In genomic region chr1:161089251-161089924, GRCh38 we compare ENCODE assay signal across 14 cellular contexts. TPM values are rescaled to one million over a fixed set of nuclear protein-coding genes. Genes with fewer than 3 reads are reported as not detected.
A peak's percentile ranks its signal among the peaks of the same experiment; 100 is the strongest.
DNase-seq lines count a peak whose midpoint lies in the region; ATAC-seq, FAIRE-seq and TF ChIP-seq lines count a peak whose summit lies in the region.
"Had no signal": no experiment of that assay in that cellular context is flagged by ENCODE, and none has a peak within 500 bp of the region (broad histone marks: within the 10 kb centered on the region; RNA-seq: fewer than 3 reads in every experiment).

NECTIN4 (minus strand) TSS chr1:161089558; CDS start chr1:161089296, 262 bp downstream.

- TF ChIP-seq POLR2A in GM18505 (IDR thresholded peaks at IDR 0.05; ENCODE audit: borderline replicate concordance, extremely low read depth, insufficient read depth, insufficient read length), result no peak

- no peaks in the 10 kb centered on the region for H3K27me3 ChIP-seq in H7 (ENCODE audit: control insufficient read depth, insufficient read depth, low read length)
- no peaks in the 10 kb centered on the region for H3K27me3 ChIP-seq in RWPE2 (ENCODE audit: insufficient read depth, poor library complexity, severe bottlenecking)
- H3K27me3 ChIP-seq in small intestine (ENCODE audit: control insufficient read depth in 2 of 2, insufficient read depth in 2 of 2, low read length in 2 of 2), result no peaks in the 10 kb centered on the region

- H3K9me3 ChIP-seq in RWPE2 (ENCODE audit: severe bottlenecking) (no peaks in the 10 kb centered on the region), kidney (ENCODE audit: control insufficient read depth in 1 of 2, low read length in 2 of 2) (no peaks in the 10 kb centered on the region), small intestine (ENCODE audit: control insufficient read depth, low read depth) (no peaks in the 10 kb centered on the region)

- peak; percentile 30; the same call in 1 of the 3 replicates for ATAC-seq in RWPE2 (ENCODE audit: low read depth)
- ATAC-seq in GM18505 (IDR thresholded peaks at IDR 0.05; ENCODE audit: unreplicated experiment), result no peak
- ATAC-seq: Panc1 had no signal

- H3K4me3 ChIP-seq in H7 (ENCODE audit: insufficient read depth, low read depth, low read length) (no peak within 1 kb of the TSS), RWPE2 (ENCODE audit: severe bottlenecking) (no peak within 1 kb of the TSS), kidney (ENCODE audit: low read length in 2 of 2) (peak within 1 kb of the TSS; percentile 34 to 45), small intestine (ENCODE audit: low read depth in 1 of 2, low read length in 2 of 2) (no peak within 1 kb of the TSS)

- no peak within 1 kb of the TSS for H3K27ac ChIP-seq in RWPE2 (ENCODE audit: poor library complexity, severe bottlenecking)
- H3K27ac ChIP-seq in kidney (ENCODE audit: low read depth in 2 of 2, low read length in 2 of 2), result peak within 1 kb of the TSS; percentile 69 to 72
- no peak within 1 kb of the TSS for H3K27ac ChIP-seq in small intestine (ENCODE audit: low read depth in 1 of 2, low read length in 1 of 2)
- H3K27ac ChIP-seq: HL-60 had no signal

- intact Hi-C loops in kidney (cut with DNase I), result loop anchor here (5.0 kb wide), 1 partner anchor 87 kb away; no protein-coding TSS in a partner anchor

- WGBS in small intestine, 3 donors, result 15 to 52% (median 35%) methylated on average over 20 to 22 of the region's 22 CpGs

- H3K9ac ChIP-seq in kidney (ENCODE audit: low read length in 2 of 2), result peak within 1 kb of the TSS; percentile 24 to 44

- no peak for TF ChIP-seq CTCF in RWPE2 (IDR thresholded peaks at IDR 0.05; ENCODE audit: poor library complexity, severe bottlenecking)
- TF ChIP-seq CTCF in kidney (IDR thresholded peaks at IDR 0.05; ENCODE audit: borderline replicate concordance, extremely low read depth, insufficient read depth), result no peak

- peaks cover 35% of the 10 kb centered on the region for H3K4me1 ChIP-seq in RWPE2 (ENCODE audit: insufficient read depth, poor library complexity, severe bottlenecking)
- H3K4me1 ChIP-seq in kidney (ENCODE audit: control insufficient read depth in 1 of 2, insufficient read depth in 1 of 2, low read depth in 1 of 2, low read length in 2 of 2), result peaks cover 4 to 9% of the 10 kb centered on the region in 2 donors
- no peaks in the 10 kb centered on the region for H3K4me1 ChIP-seq in small intestine (ENCODE audit: control insufficient read depth in 2 of 2, insufficient read depth in 1 of 2, low read depth in 1 of 2, low read length in 1 of 2)

- no peak for FAIRE-seq in kidney (lab: Jason Lieb, UNC)
- no peak for FAIRE-seq in small intestine (lab: Jason Lieb, UNC)
- FAIRE-seq: GM18507, TTC549 had no signal

- peak; percentile 80 for DNase-seq in H7
- DNase-seq in RWPE2 (ENCODE audit: low spot score), result no peak
- DNase-seq in kidney, result peak; percentile 89
- peak; percentile 70 for DNase-seq in small intestine
- DNase-seq in T-helper 1 cell, result no peak
- DNase-seq in NCI-H2081 treated with DMSO at 0.1 percent for 48 hours (lab: John Stamatoyannopoulos, UW), result no peak
- no peak for DNase-seq in GDM1 (lab: John Stamatoyannopoulos, UW)
- DNase-seq: DMS 273 treated with DMSO at 0.1 percent for 48 hours, NCI-H1436 treated with DMSO at 0.1 percent for 48 hours had no signal

- no peaks in the 10 kb centered on the region for H3K36me3 ChIP-seq in H7 (replicated peaks; ENCODE audit: control insufficient read depth, insufficient read depth, low read length)
- H3K36me3 ChIP-seq in RWPE2 (ENCODE audit: low read depth), result no peaks in the 10 kb centered on the region
- no peaks in the 10 kb centered on the region for H3K36me3 ChIP-seq in kidney (ENCODE audit: control insufficient read depth in 1 of 2, insufficient read depth in 2 of 2, low read length in 2 of 2)
- no peaks in the 10 kb centered on the region for H3K36me3 ChIP-seq in small intestine (ENCODE audit: control insufficient read depth in 2 of 2, insufficient read depth in 2 of 2, low read length in 2 of 2)

RNA-seq across cellular contexts. Expression of gene NECTIN4, which starts in this region (rescaled TPM):
- not detected in 2 replicates for total RNA-seq in H7 (2014; rRNA removed; shearing (Covaris generic))
- 12.8 TPM for total RNA-seq in kidney
- polyA plus RNA-seq in kidney (ENCODE audit: insufficient read depth, low read depth, low replicate concordance), result 2.7 TPM
- polyA plus RNA-seq in small intestine, result 1 to 10 TPM in 1 of 3 donors, under 1 TPM in 1, not detected in 1; 0.22 to 1.0 TPM

Comparison
In these comparisons a context has a peak if more than half of its experiments do, and no peak if none do; other contexts are left out.
1. RNA of gene NECTIN4 (total RNA-seq): 12.8 TPM in kidney (single experiment); not detected in H7; every median in the first group is over 10 times any median in the second.
2. Peak in DNase-seq in H7; RNA of the gene not detected or under 1 TPM.
3. DNase-seq: peak in kidney (single experiment) and small intestine (single experiment); none in RWPE2 (single experiment), T-helper 1 cell (0 of 5), NCI-H2081 treated with DMSO at 0.1 percent for 48 hours (single experiment) and GDM1 (single experiment).
4. H3K4me3 ChIP-seq: peak in kidney (2 of 2); none in H7 (single experiment), RWPE2 (single experiment) and small intestine (0 of 2).
5. H3K27ac ChIP-seq: peak in kidney (2 of 2); none in RWPE2 (single experiment) and small intestine (0 of 2).